Comparison of ENCODE assay signal across 14 cellular contexts in genomic region chr2:170156592-170156991, GRCh38. TPM values are rescaled to one million over a fixed set of nuclear protein-coding genes. Genes with fewer than 3 reads are reported as not detected.
"Had no signal": no experiment of that assay in that cellular context is flagged by ENCODE, and none has a peak within 500 bp of the region (broad histone marks: within the 10 kb centered on the region; RNA-seq: fewer than 3 reads in every experiment).

No MANE protein-coding gene starts in this region.

- H3K4me3 ChIP-seq: colonic mucosa, gastrocnemius medialis, heart right ventricle, tibial artery had no signal

- DNase-seq: activated CD4-positive, alpha-beta T cell treated with anti-CD3 and anti-CD28 coated beads for 36 hours; activated CD8-positive, alpha-beta memory T cell treated with anti-CD3 and anti-CD28 coated beads, Interleukin-2, amount 50 U/mL, for 48 hours; activated CD8-positive, alpha-beta T cell treated with anti-CD3 and anti-CD28 coated beads, Interleukin-2, amount 10 ng/mL, durations not matched to agents 7 days and 5 days; activated naive CD4-positive, alpha-beta T cell treated with Interleukin-2 at 50 U/mL for 16 hours; caudate nucleus; colonic mucosa; gastrocnemius medialis; heart right ventricle; left ventricle myocardium superior; midbrain; T1000; tibial artery had no signal

- H3K36me3 ChIP-seq: colonic mucosa, gastrocnemius medialis, heart right ventricle, tibial artery had no signal

- H3K79me2 ChIP-seq: parathyroid adenoma had no signal

- H3K4me1 ChIP-seq: colonic mucosa, gastrocnemius medialis, parathyroid adenoma, tibial artery had no signal

- H3K9ac ChIP-seq: parathyroid adenoma had no signal

- H3K27me3 ChIP-seq: colonic mucosa, gastrocnemius medialis, tibial artery had no signal

- ATAC-seq: activated CD4-positive, alpha-beta T cell treated with anti-CD3 and anti-CD28 coated beads for 36 hours; activated CD8-positive, alpha-beta T cell treated with anti-CD3 and anti-CD28 coated beads, Interleukin-2, amount 10 ng/mL, durations not matched to agents 7 days and 5 days; gastrocnemius medialis; heart right ventricle; left ventricle myocardium superior had no signal

- H3K27ac ChIP-seq: colonic mucosa, gastrocnemius medialis, heart right ventricle, parathyroid adenoma, tibial artery, VCaP had no signal

- H3K9me3 ChIP-seq: colonic mucosa, gastrocnemius medialis, tibial artery had no signal

- H2AFZ ChIP-seq: parathyroid adenoma had no signal

RNA-seq across cellular contexts. Expression of gene MYO3B, which starts 21.4 kb away (rescaled TPM):
- polyA plus RNA-seq: heart right ventricle had no signal
